21 cellular contexts compared by ENCODE assay signal in the genomic region with DNA sequence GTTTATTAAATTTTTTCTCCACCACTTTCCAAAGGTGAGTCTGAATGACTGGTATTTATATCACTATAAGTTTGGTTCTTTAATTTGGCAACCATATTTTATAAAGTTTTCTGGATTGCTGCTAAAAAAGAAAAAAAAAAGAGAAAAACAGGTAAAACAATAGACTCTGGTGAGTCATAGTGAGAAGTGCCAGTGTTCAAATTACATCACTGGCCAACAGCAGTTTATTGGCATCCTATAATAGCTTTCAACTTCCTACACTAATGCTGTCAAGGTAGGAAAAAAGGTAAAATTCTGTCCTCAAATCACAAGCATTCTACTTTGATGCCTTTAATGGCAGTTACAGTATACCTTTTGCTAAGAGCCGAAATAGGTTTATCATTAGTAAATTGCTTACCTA.
DNase-seq lines count a peak whose midpoint lies in the region; ATAC-seq, FAIRE-seq and TF ChIP-seq lines count a peak whose summit lies in the region.
"Had no signal": no experiment of that assay in that cellular context is flagged by ENCODE, and none has a peak within 500 bp of the region (broad histone marks: within the 10 kb centered on the region; RNA-seq: fewer than 3 reads in every experiment).

No MANE protein-coding gene starts in this region.

- H3K36me3 Mint-ChIP-seq in effector memory CD8-positive, alpha-beta T cell (ENCODE audit: insufficient read depth), result no peaks in the 10 kb centered on the region
- H3K36me3 Mint-ChIP-seq: CD4-positive, CD25-positive, alpha-beta regulatory T cell had no signal

- H3K9me3 Mint-ChIP-seq in effector memory CD8-positive, alpha-beta T cell, result no peaks in the 10 kb centered on the region
- H3K9me3 Mint-ChIP-seq: CD4-positive, CD25-positive, alpha-beta regulatory T cell; H9 had no signal

- no peak overlapping the region for H3K4me3 Mint-ChIP-seq in effector memory CD8-positive, alpha-beta T cell
- H3K4me3 Mint-ChIP-seq: CD4-positive, CD25-positive, alpha-beta regulatory T cell; H9; HFFc6 had no signal

- no peaks in the 10 kb centered on the region for H3K27me3 ChIP-seq in foreskin keratinocyte

- TF ChIP-seq CTCF in foreskin keratinocyte (conservative IDR thresholded peaks at IDR 0.05), result no peak

- H3K27ac Mint-ChIP-seq in effector memory CD8-positive, alpha-beta T cell, result no peak overlapping the region
- H3K27ac Mint-ChIP-seq: CD4-positive, CD25-positive, alpha-beta regulatory T cell; H9; HFFc6 had no signal

- FAIRE-seq in urothelium cell line (lab: Jason Lieb, UNC), result no peak
- FAIRE-seq: HTR-8/SVneo had no signal

- no peak overlapping the region for H3K27ac ChIP-seq in foreskin keratinocyte
- H3K27ac ChIP-seq: HL-60 had no signal

- ATAC-seq in GM18868 (IDR thresholded peaks at IDR 0.05; ENCODE audit: unreplicated experiment) (peak; percentile 57), foreskin keratinocyte (peak; percentile 43), GM19351 (IDR thresholded peaks at IDR 0.05; ENCODE audit: unreplicated experiment) (no peak)
- no peak for ATAC-seq in effector memory CD8-positive, alpha-beta T cell (replicated peaks)

- H3K4me1 Mint-ChIP-seq in effector memory CD8-positive, alpha-beta T cell (ENCODE audit: low read depth in 2 of 2), result no peaks in the 10 kb centered on the region
- H3K4me1 Mint-ChIP-seq: CD4-positive, CD25-positive, alpha-beta regulatory T cell; H9 had no signal

- DNase-seq in HT1080 (ENCODE audit: low read depth) (peak; percentile 41), foreskin keratinocyte (peak; percentile 11 to 30), urothelium cell line (ENCODE audit: low spot score) (peak; percentile 5), mesenteric fat pad (ENCODE audit: low spot score) (no peak)
- no peak for DNase-seq in effector memory CD8-positive, alpha-beta T cell
- DNase-seq: CD4-positive, CD25-positive, alpha-beta regulatory T cell; DMS79 treated with DMSO at 0.1 percent for 48 hours; H9; HFFc6; IMR-90; NCI-H1694; NCI-H2081 treated with DMSO at 0.1 percent for 48 hours; NCI-H446 treated with DMSO at 0.1 percent for 48 hours; NCI-H526 treated with DMSO at 0.1 percent for 48 hours; RPMI8226; SHP77; SW 1271 had no signal

- H3K27me3 Mint-ChIP-seq in effector memory CD8-positive, alpha-beta T cell, result no peaks in the 10 kb centered on the region
- H3K27me3 Mint-ChIP-seq: CD4-positive, CD25-positive, alpha-beta regulatory T cell had no signal

- H3K4me1 ChIP-seq in foreskin keratinocyte, result no peaks in the 10 kb centered on the region

Comparison
In these comparisons a context has a peak if more than half of its experiments do, and no peak if none do; other contexts are left out.
1. ATAC-seq: peak in GM18868 (single experiment) and foreskin keratinocyte (single experiment); none in GM19351 (single experiment) and effector memory CD8-positive, alpha-beta T cell (single experiment).
2. DNase-seq: peak in HT1080 (single experiment), foreskin keratinocyte (2 of 2) and urothelium cell line (single experiment); none in mesenteric fat pad (single experiment) and effector memory CD8-positive, alpha-beta T cell (0 of 3).